ENCODE assay signal across 1 cellular context in genomic region chr1:26887125-26887524, GRCh38.
TF ChIP-seq lines count a peak whose summit lies in the region.

No MANE protein-coding gene starts in this region.

TF ChIP-seq in HepG2, 621 proteins besides CTCF, POLR2A, EP300 and RAD21:
- no peak for TF ChIP-seq ZBTB3 (CRISPR knock-in tag; IDR thresholded peaks at IDR 0.05; ENCODE audit: borderline replicate concordance, low read depth)
- peak; percentile 34; the same call in 1 of the 2 replicates for TF ChIP-seq STAG1 (CRISPR knock-in tag; IDR thresholded peaks at IDR 0.05)
- TF ChIP-seq KLF12 (CRISPR knock-in tag; IDR thresholded peaks at IDR 0.05; ENCODE audit: borderline replicate concordance): no peak
- TF ChIP-seq RXRB (CRISPR knock-in tag; IDR thresholded peaks at IDR 0.05; ENCODE audit: borderline replicate concordance): no peak
- TF ChIP-seq ELF3 (CRISPR knock-in tag; IDR thresholded peaks at IDR 0.05): no peak
- TF ChIP-seq ZSCAN29 (CRISPR knock-in tag; conservative IDR thresholded peaks at IDR 0.05): no peak
TF ChIP-seq in HepG2: peak in this region for 1.
